In genomic region chr11:71452354-71453020, GRCh38 we compare ENCODE assay signal across 9 cellular contexts. TPM values are rescaled to one million over a fixed set of nuclear protein-coding genes. Genes with fewer than 3 reads are reported as not detected.
DNase-seq lines count a peak whose midpoint lies in the region; ATAC-seq, FAIRE-seq and TF ChIP-seq lines count a peak whose summit lies in the region.
"Had no signal": no experiment of that assay in that cellular context is flagged by ENCODE, and none has a peak within 500 bp of the region (broad histone marks: within the 10 kb centered on the region; RNA-seq: fewer than 3 reads in every experiment).

No MANE protein-coding gene starts in this region.

- no peaks in the 10 kb centered on the region for H3K9me3 ChIP-seq in lower lobe of right lung

- FAIRE-seq in GM18507 (lab: Jason Lieb, UNC), result peak; percentile 44
- FAIRE-seq: colon had no signal

- H3K4me3 ChIP-seq in lower lobe of right lung, result peak overlapping the region; percentile 98

- no peaks in the 10 kb centered on the region for H3K27me3 ChIP-seq in lower lobe of right lung (ENCODE audit: low read depth)

- intact Hi-C loops in lower lobe of right lung (cut with DNase I), result no loop called here

- H3K36me3 ChIP-seq in lower lobe of right lung, result peaks cover 27% of the 10 kb centered on the region

- peak overlapping the region; percentile 89 for H3K27ac ChIP-seq in lower lobe of right lung

- peaks cover 46% of the 10 kb centered on the region for H3K4me1 ChIP-seq in lower lobe of right lung

- no peak for TF ChIP-seq CTCF in lower lobe of right lung (IDR thresholded peaks at IDR 0.05)

- DNase-seq in GM18507 (ENCODE audit: extremely low spot score, insufficient read length, low read depth), result no peak
- peak; percentile 46 for DNase-seq in NCI-H146 treated with DMSO at 0.1 percent for 48 hours (lab: John Stamatoyannopoulos, UW; ENCODE audit: unreplicated experiment)
- DNase-seq in activated CD4-positive, alpha-beta T cell treated with anti-CD3 and anti-CD28 coated beads for 48 hours, result peak; percentile 64
- peak; percentile 76 for DNase-seq in dermis blood vessel endothelial cell
- DNase-seq in lower lobe of right lung, result peak; percentile 65
- peak; percentile 23 to 32 for DNase-seq in stimulated activated CD8-positive, alpha-beta memory T cell treated with anti-CD3 and anti-CD28 coated beads, Interleukin-15, amount 100 ng/mL, for 48 hours (ENCODE audit: low read depth in 2 of 2)

- ATAC-seq in lower lobe of right lung, result peak; percentile 3 to 31
- ATAC-seq in HG03460 (IDR thresholded peaks at IDR 0.05; ENCODE audit: unreplicated experiment), result no peak
- no peak for ATAC-seq in GM19351 (IDR thresholded peaks at IDR 0.05; ENCODE audit: unreplicated experiment)

RNA-seq across cellular contexts. Expression of gene NADSYN1, which starts 0.5 kb away (rescaled TPM):
- total RNA-seq in dermis blood vessel endothelial cell (92.2 and 128 TPM in 2 replicates), lower lobe of right lung (95.0 TPM)

RNA-seq across cellular contexts. Expression of gene DHCR7, which starts 4.3 kb away (rescaled TPM):
- total RNA-seq in dermis blood vessel endothelial cell, result 41.9 and 110 TPM in 2 replicates
- total RNA-seq in lower lobe of right lung, result 64.2 TPM

Comparison
In these comparisons a context has a peak if more than half of its experiments do, and no peak if none do; other contexts are left out.
1. ATAC-seq: peak in lower lobe of right lung (2 of 2); none in HG03460 (single experiment) and GM19351 (single experiment).